ENCODE assay signal across 29 cellular contexts in the genomic region with DNA sequence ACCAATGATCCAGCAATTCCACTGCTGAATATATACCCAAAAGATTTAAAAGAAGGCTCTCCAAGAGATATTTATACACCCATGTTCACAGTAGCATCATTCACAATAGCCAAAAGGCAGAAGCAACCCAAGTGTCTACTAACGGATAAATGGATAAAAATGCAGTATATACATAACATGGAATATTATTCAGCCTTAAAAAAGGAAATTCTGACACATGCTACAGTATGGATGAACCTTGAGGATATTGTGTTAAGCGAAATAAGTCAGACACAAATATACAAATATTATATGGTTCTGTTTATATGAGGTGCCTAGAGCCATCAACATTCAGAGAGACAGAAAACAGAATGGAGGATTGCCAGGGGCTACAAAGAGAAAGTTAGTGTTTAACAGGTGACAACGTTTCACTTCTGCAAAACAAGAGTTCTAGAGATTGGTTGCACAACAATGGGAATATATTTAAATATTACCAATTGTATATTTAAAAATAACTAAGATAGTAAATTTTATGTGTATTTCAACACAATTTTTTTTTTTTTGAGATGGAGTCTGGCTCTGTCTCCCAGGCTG.
DNase-seq lines count a peak whose midpoint lies in the region; ATAC-seq and TF ChIP-seq lines count a peak whose summit lies in the region.
"Had no signal": no experiment of that assay in that cellular context is flagged by ENCODE, and none has a peak within 500 bp of the region (broad histone marks: within the 10 kb centered on the region; RNA-seq: fewer than 3 reads in every experiment).

No MANE protein-coding gene starts in this region.

- DNase-seq in NOMO-1 treated with DMSO at 0.1 percent for 48 hours (lab: John Stamatoyannopoulos, UW; ENCODE audit: unreplicated experiment) (peak; percentile 72), NOMO-1 treated with dmso at 0.1 percent for 144 hours (lab: John Stamatoyannopoulos, UW; ENCODE audit: unreplicated experiment) (no peak), OCI-LY7 (ENCODE audit: low spot score) (peak; percentile 18), naive B cell (no peak), smooth muscle cell (lab: John Stamatoyannopoulos, UW; ENCODE audit: unreplicated experiment) (no peak), D341Med (ENCODE audit: low spot score) (no peak)
- DNase-seq in stimulated activated effector memory CD8-positive, alpha-beta T cell treated with anti-CD3 and anti-CD28 coated beads, Interleukin-12 subunit alpha, Interleukin-12 subunit beta, amount 100 ng/mL, for 72 hours (ENCODE audit: low spot score in 2 of 2), result no peak
- DNase-seq: 8988T; ACHN; BE2C; CD8-positive, alpha-beta memory T cell; DMS79 treated with DMSO at 0.1 percent for 48 hours; H7; IMR-90; MM.1S; NCI-H1105; NCI-H2029; NCI-H446; NCI-H524 treated with DMSO at 0.1 percent for 48 hours; NCI-H774; NK-92 treated with Interleukin-12 subunit alpha and Interleukin-12 subunit beta, amount 100 ng/mL, for 24 hours; OCI-M1; Peyer's patch; SJCRH30; T-helper 17 cell had no signal

- H3K79me2 ChIP-seq in OCI-LY7 (ENCODE audit: insufficient read depth, low read depth, low read length), result peaks cover 97% of the 10 kb centered on the region
- H3K79me2 ChIP-seq in smooth muscle cell (ENCODE audit: low read depth), result peaks cover 98% of the 10 kb centered on the region

- H3K27ac ChIP-seq in OCI-LY7 (ENCODE audit: low read depth, low read length, poor library complexity, severe bottlenecking) (no peak overlapping the region), smooth muscle cell (ENCODE audit: low read depth) (no peak overlapping the region)
- H3K27ac ChIP-seq: KMS-11, Peyer's patch, SJCRH30 had no signal

- no peak for TF ChIP-seq CTCF in OCI-LY7 (conservative IDR thresholded peaks at IDR 0.05; ENCODE audit: low read length)
- TF ChIP-seq CTCF in smooth muscle cell (IDR thresholded peaks at IDR 0.05; ENCODE audit: borderline replicate concordance, insufficient read depth, poor library complexity, severe bottlenecking), result no peak

- no TSS peak for BruUV-seq in OCI-LY7 (replicated peaks; lab: Mats Ljungman, UMichigan)

- no peaks in the 10 kb centered on the region for H3K27me3 Mint-ChIP-seq in naive B cell
- H3K27me3 Mint-ChIP-seq: CD8-positive, alpha-beta memory T cell; T-helper 17 cell had no signal

- no peaks in the 10 kb centered on the region for H3K27me3 ChIP-seq in smooth muscle cell (ENCODE audit: low read depth)
- H3K27me3 ChIP-seq: BE2C, Peyer's patch, SJCRH30 had no signal

- no peak overlapping the region for H3K4me3 ChIP-seq in OCI-LY7 (ENCODE audit: low read depth, low read length, poor library complexity, severe bottlenecking)
- H3K4me3 ChIP-seq in smooth muscle cell, result no peak overlapping the region
- H3K4me3 ChIP-seq: Peyer's patch, SJCRH30 had no signal

- no peak overlapping the region for H3K9ac ChIP-seq in smooth muscle cell (ENCODE audit: low read depth)
- H3K9ac ChIP-seq: KMS-11 had no signal

- H3K9me3 ChIP-seq in OCI-LY7 (ENCODE audit: low read length) (no peaks in the 10 kb centered on the region), smooth muscle cell (replicated peaks; ENCODE audit: low read depth) (no peaks in the 10 kb centered on the region)
- H3K9me3 ChIP-seq: BE2C, Peyer's patch had no signal

- H3K4me2 ChIP-seq in OCI-LY7 (ENCODE audit: low read length) (no peak overlapping the region), smooth muscle cell (no peak overlapping the region)
- H3K4me2 ChIP-seq: KMS-11 had no signal

- ATAC-seq in HG03175 (IDR thresholded peaks at IDR 0.05; ENCODE audit: unreplicated experiment), result peak; percentile 58
- peak; percentile 35 to 48 for ATAC-seq in naive B cell (ENCODE audit: low read depth in 2 of 2)
- no peak for ATAC-seq in stimulated activated effector memory CD8-positive, alpha-beta T cell treated with anti-CD3 and anti-CD28 coated beads, Interleukin-12 subunit alpha, Interleukin-12 subunit beta, amount 100 ng/mL, for 72 hours
- ATAC-seq: SK-N-SH treated with all-trans-retinoic acid at 6 μM for 48 hours, T-helper 17 cell had no signal

- no peak overlapping the region for H3K4me3 Mint-ChIP-seq in naive B cell
- H3K4me3 Mint-ChIP-seq in stimulated activated effector memory CD8-positive, alpha-beta T cell treated with anti-CD3 and anti-CD28 coated beads, Interleukin-12 subunit alpha, Interleukin-12 subunit beta, amount 100 ng/mL, for 72 hours, result no peak overlapping the region
- H3K4me3 Mint-ChIP-seq: CD14-positive monocyte; CD8-positive, alpha-beta memory T cell; T-helper 17 cell had no signal

- 93% methylated on average over 3 of the region's 3 CpGs for WGBS in smooth muscle cell (ENCODE audit: low lambda C conversion rate)

- H2AFZ ChIP-seq in OCI-LY7 (ENCODE audit: low read length) (no peak overlapping the region), smooth muscle cell (ENCODE audit: low read depth) (no peak overlapping the region)

- H3K9me3 Mint-ChIP-seq in naive B cell, result peaks cover 0 to 4% (median 0%) of the 10 kb centered on the region in 7 donors
- peaks cover 3% of the 10 kb centered on the region for H3K9me3 Mint-ChIP-seq in stimulated activated effector memory CD8-positive, alpha-beta T cell treated with anti-CD3 and anti-CD28 coated beads, Interleukin-12 subunit alpha, Interleukin-12 subunit beta, amount 100 ng/mL, for 72 hours

- H3K4me1 ChIP-seq in OCI-LY7 (ENCODE audit: insufficient read depth, low read length, poor library complexity, severe bottlenecking) (no peaks in the 10 kb centered on the region), smooth muscle cell (ENCODE audit: low read depth) (no peaks in the 10 kb centered on the region)
- H3K4me1 ChIP-seq: BE2C, Peyer's patch, SJCRH30 had no signal

- H3K36me3 Mint-ChIP-seq in naive B cell, result peaks cover 0 to 9% of the 10 kb centered on the region in 2 donors
- peaks cover 5% of the 10 kb centered on the region for H3K36me3 Mint-ChIP-seq in stimulated activated effector memory CD8-positive, alpha-beta T cell treated with anti-CD3 and anti-CD28 coated beads, Interleukin-12 subunit alpha, Interleukin-12 subunit beta, amount 100 ng/mL, for 72 hours

- peaks cover 16 to 51% (median 49%) of the 10 kb centered on the region in 3 donors for H3K4me1 Mint-ChIP-seq in naive B cell
- H3K4me1 Mint-ChIP-seq in stimulated activated effector memory CD8-positive, alpha-beta T cell treated with anti-CD3 and anti-CD28 coated beads, Interleukin-12 subunit alpha, Interleukin-12 subunit beta, amount 100 ng/mL, for 72 hours, result peaks cover 20% of the 10 kb centered on the region

- no peaks in the 10 kb centered on the region for H3K9me2 ChIP-seq in OCI-LY7 (ENCODE audit: insufficient read depth, low read length)

- H4K20me1 ChIP-seq in OCI-LY7 (ENCODE audit: insufficient read depth, low read length) (no peaks in the 10 kb centered on the region), smooth muscle cell (ENCODE audit: low read depth) (peaks cover 90% of the 10 kb centered on the region)

- H3F3A ChIP-seq in smooth muscle cell (ENCODE audit: low read depth), result no peaks in the 10 kb centered on the region

- intact Hi-C loops in OCI-LY7 (cut with micrococcal nuclease; ENCODE audit: unreplicated experiment), result no loop called here

- POLR2A ChIA-PET in OCI-LY7 (lab: Charles Lee), result no interaction called here

- CTCF ChIA-PET in OCI-LY7 (lab: Charles Lee; ENCODE audit: unreplicated experiment), result no interaction called here

- H3K36me3 ChIP-seq in OCI-LY7 (ENCODE audit: insufficient read depth, low read length) (peaks cover 6% of the 10 kb centered on the region), smooth muscle cell (ENCODE audit: low read depth) (no peaks in the 10 kb centered on the region)
- H3K36me3 ChIP-seq: BE2C, Peyer's patch, SJCRH30 had no signal

- H3K27ac Mint-ChIP-seq in naive B cell, result no peak overlapping the region
- H3K27ac Mint-ChIP-seq in stimulated activated effector memory CD8-positive, alpha-beta T cell treated with anti-CD3 and anti-CD28 coated beads, Interleukin-12 subunit alpha, Interleukin-12 subunit beta, amount 100 ng/mL, for 72 hours, result no peak overlapping the region

Comparison
In these comparisons a context has a peak if more than half of its experiments do, and no peak if none do; other contexts are left out.
1. DNase-seq: peak in NOMO-1 treated with DMSO at 0.1 percent for 48 hours (single experiment) and OCI-LY7 (single experiment); none in NOMO-1 treated with dmso at 0.1 percent for 144 hours (single experiment), naive B cell (single experiment), smooth muscle cell (single experiment), stimulated activated effector memory CD8-positive, alpha-beta T cell treated with anti-CD3 and anti-CD28 coated beads, Interleukin-12 subunit alpha, Interleukin-12 subunit beta, amount 100 ng/mL, for 72 hours (0 of 2) and D341Med (single experiment).